29 cellular contexts compared by ENCODE assay signal in the genomic region with DNA sequence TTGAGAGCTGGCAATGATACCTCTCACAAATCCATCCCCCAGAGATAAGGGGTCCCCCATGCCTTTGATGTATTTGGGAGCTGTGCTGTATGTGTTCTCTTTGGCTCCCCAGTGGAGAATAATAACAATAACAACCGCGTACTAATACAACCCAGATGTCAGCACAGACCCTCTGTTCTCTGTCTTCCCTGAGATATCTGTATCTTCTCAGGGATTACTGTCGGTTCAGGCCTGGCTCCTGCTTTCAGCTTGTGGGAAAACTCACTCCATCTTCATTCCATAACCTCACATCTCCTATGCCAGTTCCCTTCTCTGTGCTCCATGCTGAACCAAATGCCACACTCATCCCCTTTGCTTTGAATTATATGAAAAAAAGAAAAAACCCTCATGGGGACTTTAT.
"Had no signal": no experiment of that assay in that cellular context is flagged by ENCODE, and none has a peak within 500 bp of the region (broad histone marks: within the 10 kb centered on the region; RNA-seq: fewer than 3 reads in every experiment).

No MANE protein-coding gene starts in this region.

- H3K4me3 Mint-ChIP-seq: activated CD4-positive, alpha-beta memory T cell treated with anti-CD3 and anti-CD28 coated beads for 36 hours; activated naive CD4-positive, alpha-beta T cell treated with anti-CD3 and anti-CD28 coated beads for 36 hours; activated T-cell treated with anti-CD3 and anti-CD28 coated beads, Interleukin-2, amount 50 U/mL, for 4 hours; activated T-helper 1 cell treated with anti-CD3 and anti-CD28 coated beads, Interleukin-12 subunit alpha, Interleukin-12 subunit beta, Interleukin-2, Interleukin-4 antibody, amounts not matched to agents 30 ng/mL and 10 ng/mL and 1 ng/mL, durations not matched to agents 14 hours and 24 hours and 36 hours; brain; T-helper 1 cell treated with Interleukin-12 subunit alpha and Interleukin-12 subunit beta and Interleukin-4 antibody, amounts not matched to agents 30 μg/mL and 1 μg/mL, for 36 hours; T-helper 2 cell treated with Interferon-gamma antibody and Interleukin-4, amounts not matched to agents 5 μg/mL and 100 μg/mL, for 36 hours; WTC11 had no signal

- H3K27ac Mint-ChIP-seq: activated CD4-positive, alpha-beta memory T cell treated with anti-CD3 and anti-CD28 coated beads for 36 hours; activated naive CD4-positive, alpha-beta T cell treated with anti-CD3 and anti-CD28 coated beads for 36 hours; activated naive CD4-positive, alpha-beta T cell treated with anti-CD3 and anti-CD28 coated beads, Interleukin-2, amount 50 U/mL, for 72 hours; activated T-helper 1 cell treated with anti-CD3 and anti-CD28 coated beads, Interleukin-12 subunit alpha, Interleukin-12 subunit beta, Interleukin-2, Interleukin-4 antibody, amounts not matched to agents 30 ng/mL and 10 ng/mL and 1 ng/mL, durations not matched to agents 14 hours and 24 hours and 36 hours; T-helper 1 cell treated with Interleukin-12 subunit alpha and Interleukin-12 subunit beta and Interleukin-4 antibody, amounts not matched to agents 30 μg/mL and 1 μg/mL, for 36 hours; T-helper 2 cell treated with Interferon-gamma antibody and Interleukin-4, amounts not matched to agents 5 μg/mL and 100 μg/mL, for 36 hours; WTC11 had no signal

- H3K9me3 ChIP-seq: adrenal gland, Peyer's patch, SJSA1 had no signal

- H3K4me3 ChIP-seq: adrenal gland, Peyer's patch, SJSA1 had no signal

- DNase-seq: activated CD4-positive, alpha-beta memory T cell treated with anti-CD3 and anti-CD28 coated beads for 36 hours; activated CD4-positive, alpha-beta T cell treated with anti-CD3 and anti-CD28 coated beads for 4 hours; activated CD4-positive, alpha-beta T cell treated with anti-CD3 and anti-CD28 coated beads, Interleukin-2, amount 50 U/mL, for 1 hour; activated CD8-positive, alpha-beta memory T cell treated with anti-CD3 and anti-CD28 coated beads, Interleukin-2, amount 50 U/mL, for 4 hours; activated gamma-delta T cell treated with Interleukin-2 at 50 U/mL for 16 hours; activated naive CD4-positive, alpha-beta T cell treated with anti-CD3 and anti-CD28 coated beads for 36 hours; activated T-cell treated with anti-CD3 and anti-CD28 coated beads for 4 hours; activated T-cell treated with anti-CD3 and anti-CD28 coated beads, Interleukin-2, amount 50 U/mL, for 4 hours; adrenal gland; anterior cingulate cortex; Karpas-422; KBM-7; NCI-H1105 treated with DMSO at 0.1 percent for 48 hours; NCI-H1436; NCI-H1694; NCI-H2029; NCI-H345; NCI-H524 treated with DMSO at 0.1 percent for 48 hours; Peyer's patch; RPMI8226; SHP77 treated with DMSO at 0.1 percent for 48 hours had no signal

- H3K36me3 Mint-ChIP-seq: activated CD4-positive, alpha-beta memory T cell treated with anti-CD3 and anti-CD28 coated beads for 36 hours; activated naive CD4-positive, alpha-beta T cell treated with anti-CD3 and anti-CD28 coated beads, Interleukin-2, amount 50 U/mL, for 72 hours; brain; WTC11 had no signal

- ATAC-seq: activated CD4-positive, CD25-positive, alpha-beta regulatory T cell treated with anti-CD3 and anti-CD28 coated beads, Interleukin-2, amount 50 U/mL, for 24 hours; activated naive CD4-positive, alpha-beta T cell treated with anti-CD3 and anti-CD28 coated beads, Interleukin-2, amount 50 U/mL, for 72 hours had no signal

- H3K27me3 ChIP-seq: adrenal gland, Peyer's patch, SJSA1 had no signal

- H3K4me1 ChIP-seq: adrenal gland, Peyer's patch had no signal

- H3K27me3 Mint-ChIP-seq: activated CD4-positive, alpha-beta memory T cell treated with anti-CD3 and anti-CD28 coated beads for 36 hours had no signal

- H3K36me3 ChIP-seq: adrenal gland, Peyer's patch, SJSA1 had no signal

- H3K27ac ChIP-seq: adrenal gland, Peyer's patch, SJSA1 had no signal

- H3K9me3 Mint-ChIP-seq: activated CD4-positive, alpha-beta memory T cell treated with anti-CD3 and anti-CD28 coated beads for 36 hours; activated naive CD4-positive, alpha-beta T cell treated with anti-CD3 and anti-CD28 coated beads for 36 hours; activated naive CD4-positive, alpha-beta T cell treated with anti-CD3 and anti-CD28 coated beads, Interleukin-2, amount 50 U/mL, for 72 hours; activated T-cell treated with anti-CD3 and anti-CD28 coated beads, Interleukin-2, amount 50 U/mL, for 4 hours; activated T-helper 1 cell treated with anti-CD3 and anti-CD28 coated beads, Interleukin-12 subunit alpha, Interleukin-12 subunit beta, Interleukin-2, Interleukin-4 antibody, amounts not matched to agents 30 ng/mL and 10 ng/mL and 1 ng/mL, durations not matched to agents 14 hours and 24 hours and 36 hours; brain; T-helper 1 cell treated with Interleukin-12 subunit alpha and Interleukin-12 subunit beta and Interleukin-4 antibody, amounts not matched to agents 30 μg/mL and 1 μg/mL, for 36 hours; T-helper 2 cell treated with Interferon-gamma antibody and Interleukin-4, amounts not matched to agents 5 μg/mL and 100 μg/mL, for 36 hours; WTC11 had no signal
